21 cellular contexts compared by ENCODE assay signal in genomic region chr18:50089702-50090101, GRCh38.
DNase-seq lines count a peak whose midpoint lies in the region; ATAC-seq, FAIRE-seq and TF ChIP-seq lines count a peak whose summit lies in the region.
"Had no signal": no experiment of that assay in that cellular context is flagged by ENCODE, and none has a peak within 500 bp of the region (broad histone marks: within the 10 kb centered on the region; RNA-seq: fewer than 3 reads in every experiment).

No MANE protein-coding gene starts in this region.

- TF ChIP-seq EP300 in HepG2 (IDR thresholded peaks at IDR 0.05; ENCODE audit: low read depth in 2 of 2, low read length in 2 of 2): no peak
- TF ChIP-seq EP300 in HepG2 (CRISPR knock-in tag; IDR thresholded peaks at IDR 0.05; ENCODE audit: borderline replicate concordance): no peak
- TF ChIP-seq EP300 in H1 (IDR thresholded peaks at IDR 0.05; ENCODE audit: borderline replicate concordance in 1 of 2, low read depth in 2 of 2, low read length in 2 of 2): no peak

- H3K9me3 ChIP-seq in HepG2 (ENCODE audit: low read length) (no peaks in the 10 kb centered on the region), right lobe of liver (no peaks in the 10 kb centered on the region), H1 (ENCODE audit: insufficient read depth in 2 of 2, low read depth in 1 of 2, low read length in 1 of 2) (no peaks in the 10 kb centered on the region), neuronal stem cell (replicated peaks in 1 of 2; ENCODE audit: control insufficient read depth in 2 of 2, insufficient read depth in 1 of 2, low read depth in 1 of 2, low read length in 2 of 2) (no peaks in the 10 kb centered on the region)

- H3K4me1 ChIP-seq in HepG2 (ENCODE audit: insufficient read depth, low read length): peaks cover 53% of the 10 kb centered on the region
- H3K4me1 ChIP-seq in right lobe of liver: no peaks in the 10 kb centered on the region
- H3K4me1 ChIP-seq in H1 (replicated peaks in 1 of 4; ENCODE audit: control insufficient read depth in 3 of 4, insufficient read depth in 4 of 4, low read length in 3 of 4): peaks cover 5 to 16% (median 12%) of the 10 kb centered on the region in 4 experiments; a peak in 4 of 7 replicates
- H3K4me1 ChIP-seq in neuronal stem cell (ENCODE audit: control insufficient read depth in 2 of 2, insufficient read depth in 1 of 2, low read depth in 1 of 2, low read length in 2 of 2): peaks cover 1 to 7% of the 10 kb centered on the region in 2 donors

- FAIRE-seq in HepG2 (lab: Jason Lieb, UNC): no peak
- peak; percentile 19 for FAIRE-seq in H1 (lab: Jason Lieb, UNC)
- FAIRE-seq: A204.1, GM12891, GM18507 had no signal

- 0 out of 2 replicates have a peak, but pooled peaks cover 2% of the 10 kb centered on the region for H3K23me2 ChIP-seq in H1 (ENCODE audit: low read depth, low read length)

- DNase-seq in HepG2 (ENCODE audit: low spot score) (no peak), right lobe of liver (no peak), H1 (ENCODE audit: low read depth in 1 of 2, low spot score in 2 of 2) (no peak), neuronal stem cell (ENCODE audit: low spot score) (no peak), islet precursor cell (no peak), AG08395 (ENCODE audit: low spot score) (no peak)
- DNase-seq in activated CD4-positive, CD25-positive, alpha-beta regulatory T cell treated with anti-CD3 and anti-CD28 coated beads, Interleukin-2, amount 50 U/mL, for 72 hours: no peak
- DNase-seq: C1 segment of cervical spinal cord; Calu3; CD4-positive, alpha-beta memory T cell; COR-L47; DMS53; DMS79 treated with DMSO at 0.1 percent for 48 hours; GF-D8; GOT3; H7 had no signal

- no TSS peak for BruUV-seq in HepG2 (replicated peaks; lab: Mats Ljungman, UMichigan)

- H2BK12ac ChIP-seq in H1 (ENCODE audit: low read depth, low read length): no peak overlapping the region
- no peak overlapping the region for H2BK12ac ChIP-seq in neuronal stem cell (ENCODE audit: low read length)

- H2BK20ac ChIP-seq in H1 (ENCODE audit: low read length): no peak overlapping the region

- no peak overlapping the region for H2AFZ ChIP-seq in HepG2 (ENCODE audit: low read length)
- H2AFZ ChIP-seq in H1 (ENCODE audit: low read length): no peak overlapping the region
- no peak overlapping the region for H2AFZ ChIP-seq in neuronal stem cell (ENCODE audit: low read length)

- POLR2A ChIA-PET in HepG2 (lab: Yijun Ruan, JAX): no interaction called here
- POLR2A ChIA-PET in H1 (lab: Charles Lee; ENCODE audit: partially characterized antibody): no interaction called here

- H3K27ac ChIP-seq in HepG2 (ENCODE audit: extremely low read length, insufficient read depth, low read length) (peak overlapping the region; percentile 69), right lobe of liver (no peak overlapping the region), H1 (ENCODE audit: low read depth, low read length) (no peak overlapping the region), neuronal stem cell (replicated peaks; ENCODE audit: low read length) (no peak overlapping the region)
- H3K27ac ChIP-seq: 22Rv1 had no signal

- H4K20me1 ChIP-seq in HepG2 (ENCODE audit: insufficient read depth, low read length): no peaks in the 10 kb centered on the region
- no peaks in the 10 kb centered on the region for H4K20me1 ChIP-seq in H1 (replicated peaks in 1 of 2; ENCODE audit: control insufficient read depth in 1 of 2, insufficient read depth in 2 of 2, low read length in 2 of 2)

- 92% methylated on average over 9 of the region's 9 CpGs for WGBS in HepG2 (ENCODE audit: low lambda C conversion rate)
- WGBS in right lobe of liver (ENCODE audit: insufficient coverage, low coverage, low lambda C conversion rate, missing lambda C conversion rate): 87% methylated on average over 9 of the region's 9 CpGs
- WGBS in H1 (ENCODE audit: extremely low coverage in 1 of 2, insufficient coverage in 1 of 2, insufficient read length in 1 of 2, insufficient replicate concordance in 2 of 2, low coverage in 1 of 2, low lambda C conversion rate in 2 of 2, missing lambda C conversion rate in 1 of 2), 2 experiments: 88% methylated on average over 9 of the region's 9 CpGs; no CpG with 5 or more reads in 1 of the 2 experiments
- no CpG with 5 or more reads among the region's 9 CpGs for WGBS in neuronal stem cell (ENCODE audit: extremely low coverage in 2 of 2, insufficient read length in 2 of 2, insufficient replicate concordance in 1 of 2), 2 donors

- CTCF ChIA-PET in HepG2 (lab: Yijun Ruan, JAX; ENCODE audit: low intra/inter-chr PET ratio, low total read pairs) (no interaction called here), H1 (lab: Charles Lee; ENCODE audit: partially characterized antibody) (interaction anchor here (0.6 to 0.7 kb wide), 2 partner anchors 71 to 112 kb away, joined by 3 read pairs; no protein-coding TSS in a partner anchor)

- intact Hi-C loops in HepG2 (cut with micrococcal nuclease; ENCODE audit: unreplicated experiment): loop anchor here (1.0 to 2.0 kb wide), 3 partner anchors 17 to 106 kb away; partner anchors contain the start of gene MYO5B
- intact Hi-C loops in right lobe of liver (cut with DNase I): no loop called here

- no peak overlapping the region for H3K4me3 ChIP-seq in HepG2 (replicated peaks in 1 of 3; ENCODE audit: insufficient read depth in 1 of 3, low read depth in 2 of 3, low read length in 3 of 3)
- H3K4me3 ChIP-seq in right lobe of liver: no peak overlapping the region
- H3K4me3 ChIP-seq in H1 (ENCODE audit: extremely low read depth in 1 of 4, insufficient read depth in 2 of 4, low read depth in 3 of 4, low read length in 4 of 4): no peak overlapping the region
- H3K4me3 ChIP-seq in neuronal stem cell (ENCODE audit: low read length in 2 of 2): no peak overlapping the region

- H3K79me1 ChIP-seq in H1 (ENCODE audit: low read depth, low read length): no peaks in the 10 kb centered on the region
- H3K79me1 ChIP-seq in neuronal stem cell (ENCODE audit: low read depth, low read length): no peaks in the 10 kb centered on the region

- H3K18ac ChIP-seq in H1 (ENCODE audit: extremely low read depth, low read length) (peak overlapping the region; percentile 65; the same call in 1 of the 2 replicates), neuronal stem cell (ENCODE audit: low read length) (no peak overlapping the region)

- no peak overlapping the region for H3K56ac ChIP-seq in H1 (replicated peaks; ENCODE audit: insufficient read length, low read depth, low read length)

- no peak overlapping the region for H2AK5ac ChIP-seq in H1 (ENCODE audit: low read depth, low read length)
- H2AK5ac ChIP-seq in neuronal stem cell (ENCODE audit: low read depth, low read length): no peak overlapping the region

- H3K23ac ChIP-seq in H1 (ENCODE audit: insufficient read length) (no peak overlapping the region), neuronal stem cell (ENCODE audit: low read depth, low read length, poor library complexity) (no peak overlapping the region)

- no peak overlapping the region for H3K4ac ChIP-seq in H1 (replicated peaks; ENCODE audit: insufficient read length, low read depth, low read length)
- H3K4ac ChIP-seq in neuronal stem cell (ENCODE audit: low read length): no peak overlapping the region

- H2BK120ac ChIP-seq in H1 (replicated peaks; ENCODE audit: low read depth, low read length) (no peak overlapping the region), neuronal stem cell (ENCODE audit: low read depth, low read length) (no peak overlapping the region)

- H3K4me2 ChIP-seq in HepG2 (ENCODE audit: low read depth, low read length): no peak overlapping the region
- no peak overlapping the region for H3K4me2 ChIP-seq in H1 (ENCODE audit: insufficient read depth in 1 of 2, low read depth in 2 of 2, low read length in 2 of 2)
- H3K4me2 ChIP-seq in neuronal stem cell (ENCODE audit: insufficient read depth, low read length, poor library complexity, severe bottlenecking): no peak overlapping the region

- no peak overlapping the region for H4K91ac ChIP-seq in H1 (replicated peaks; ENCODE audit: insufficient read length, low read length)
- H4K91ac ChIP-seq in neuronal stem cell (ENCODE audit: low read depth, low read length, poor library complexity): no peak overlapping the region

- no peak overlapping the region for H4K5ac ChIP-seq in H1 (ENCODE audit: insufficient read length, low read depth, low read length)

- H3K27me3 ChIP-seq in HepG2 (ENCODE audit: control insufficient read depth in 1 of 2, insufficient read depth in 2 of 2, low read length in 2 of 2) (no peaks in the 10 kb centered on the region), right lobe of liver (no peaks in the 10 kb centered on the region), H1 (replicated peaks in 1 of 4; ENCODE audit: control insufficient read depth in 3 of 4, extremely low read depth in 1 of 4, insufficient read depth in 3 of 4, low read length in 3 of 4) (no peaks in the 10 kb centered on the region), neuronal stem cell (ENCODE audit: control insufficient read depth in 3 of 3, insufficient read depth in 3 of 3, low read depth in 1 of 3, low read length in 3 of 3) (no peaks in the 10 kb centered on the region)

- H2BK15ac ChIP-seq in H1 (ENCODE audit: low read length) (no peak overlapping the region), neuronal stem cell (ENCODE audit: low read length) (no peak overlapping the region)

- TF ChIP-seq RAD21 in HepG2 (CRISPR knock-in tag; IDR thresholded peaks at IDR 0.05) (no peak), H1 (IDR thresholded peaks at IDR 0.05 in 1 of 2, conservative IDR thresholded peaks at IDR 0.05 in 1 of 2; ENCODE audit: low read depth in 2 of 2, low read length in 2 of 2) (no peak)

- H2BK5ac ChIP-seq in H1 (ENCODE audit: low read depth, low read length): no peak overlapping the region
- H2BK5ac ChIP-seq in neuronal stem cell (ENCODE audit: low read length): no peak overlapping the region

- no peak overlapping the region for H3K14ac ChIP-seq in H1 (ENCODE audit: insufficient read length)
- H3K14ac ChIP-seq in neuronal stem cell (ENCODE audit: low read length): no peak overlapping the region

- in situ Hi-C loops in HepG2 (cut with HindIII; ENCODE audit: extremely low pct_ligation_motif_present, low pct_unique_long_range_greater_than_20kb): no loop called here

- no peak for ATAC-seq in HepG2
- no peak for ATAC-seq in right lobe of liver
- ATAC-seq: HCT116 had no signal

- TF ChIP-seq POLR2A in HepG2 (IDR thresholded peaks at IDR 0.05; ENCODE audit: insufficient read depth in 1 of 2, low read depth in 2 of 2, low read length in 2 of 2) (no peak), right lobe of liver (IDR thresholded peaks at IDR 0.05) (no peak), H1 (IDR thresholded peaks at IDR 0.05; ENCODE audit: control extremely low read depth in 1 of 2, low read depth in 2 of 2, low read length in 2 of 2) (no peak)

- H3K79me2 ChIP-seq in HepG2 (ENCODE audit: insufficient read depth, low read length) (no peaks in the 10 kb centered on the region), H1 (ENCODE audit: control insufficient read depth in 1 of 2, insufficient read depth in 2 of 2, low read length in 2 of 2) (no peaks in the 10 kb centered on the region)

- H3K36me3 ChIP-seq in HepG2 (replicated peaks in 1 of 2; ENCODE audit: control insufficient read depth in 1 of 2, insufficient read depth in 2 of 2, low read length in 2 of 2) (no peaks in the 10 kb centered on the region), right lobe of liver (no peaks in the 10 kb centered on the region), H1 (ENCODE audit: control insufficient read depth in 2 of 4, insufficient read depth in 4 of 4, low read length in 3 of 4) (no peaks in the 10 kb centered on the region), neuronal stem cell (replicated peaks in 1 of 2; ENCODE audit: control insufficient read depth in 2 of 2, insufficient read depth in 2 of 2, low read length in 2 of 2) (no peaks in the 10 kb centered on the region)

- no peak overlapping the region for H4K8ac ChIP-seq in H1 (ENCODE audit: extremely low read depth, insufficient read depth, low read length)
- peak overlapping the region; percentile 1 for H4K8ac ChIP-seq in neuronal stem cell (ENCODE audit: low read depth, low read length)

- TF ChIP-seq CTCF in HepG2 (CRISPR knock-in tag; IDR thresholded peaks at IDR 0.05): no peak
- no peak for TF ChIP-seq CTCF in right lobe of liver (IDR thresholded peaks at IDR 0.05)
- no peak for TF ChIP-seq CTCF in H1 (IDR thresholded peaks at IDR 0.05; ENCODE audit: control extremely low read depth in 1 of 3, insufficient read depth in 1 of 3, low read depth in 1 of 3, low read length in 3 of 3)

- H3K9ac ChIP-seq in HepG2 (ENCODE audit: insufficient read depth, low read depth, low read length): no peak overlapping the region
- H3K9ac ChIP-seq in H1 (replicated peaks in 1 of 4; ENCODE audit: extremely low read depth in 1 of 4, low read depth in 3 of 4, low read length in 3 of 4): no peak overlapping the region
- H3K9ac ChIP-seq in neuronal stem cell (ENCODE audit: low read depth, low read length, poor library complexity): no peak overlapping the region

Comparison
In these comparisons a context has a peak if more than half of its experiments do, and no peak if none do; other contexts are left out.
1. Of the 41 proteins assayed by ChIP-seq in both HepG2 and H1: peak only in HepG2: none; only in H1: MAX and YY1; in both: none; in neither: 39.